ENCODE assay signal across 22 cellular contexts in genomic region chr15:62447742-62448141, GRCh38. TPM values are rescaled to one million over a fixed set of nuclear protein-coding genes. Genes with fewer than 3 reads are reported as not detected.
A peak's percentile ranks its signal among the peaks of the same experiment; 100 is the strongest.
DNase-seq lines count a peak whose midpoint lies in the region; ATAC-seq and TF ChIP-seq lines count a peak whose summit lies in the region.
"Had no signal": no experiment of that assay in that cellular context is flagged by ENCODE, and none has a peak within 500 bp of the region (broad histone marks: within the 10 kb centered on the region; RNA-seq: fewer than 3 reads in every experiment).

No MANE protein-coding gene starts in this region.

- ATAC-seq in IMR-90 (ENCODE audit: low read depth) (no peak), heart left ventricle (peak; percentile 66 to 82 (median 74)), lower lobe of right lung (peak; percentile 35 to 49), GM19324 (IDR thresholded peaks at IDR 0.05; ENCODE audit: low FRiP score, unreplicated experiment) (no peak)
- no peak for ATAC-seq in naive thymus-derived CD4-positive, alpha-beta T cell
- ATAC-seq: HCT116 had no signal

- peaks cover 0 to 6% (median 2%) of the 10 kb centered on the region in 5 donors for H3K27me3 Mint-ChIP-seq in naive thymus-derived CD4-positive, alpha-beta T cell

- 0 out of 3 replicates have a peak overlapping the region, but pooled peaks have one; percentile 9 for H2BK15ac ChIP-seq in IMR-90 (ENCODE audit: low read depth, low read length)

- H3K27me3 ChIP-seq in IMR-90 (ENCODE audit: control insufficient read depth, insufficient read depth, low read length): no peaks in the 10 kb centered on the region
- no peaks in the 10 kb centered on the region for H3K27me3 ChIP-seq in heart left ventricle
- H3K27me3 ChIP-seq in lower lobe of right lung (ENCODE audit: low read depth): no peaks in the 10 kb centered on the region
- H3K27me3 ChIP-seq in skeletal muscle tissue (ENCODE audit: control insufficient read depth in 3 of 3, insufficient read depth in 3 of 3, low read length in 3 of 3): no peaks in the 10 kb centered on the region
- no peaks in the 10 kb centered on the region for H3K27me3 ChIP-seq in naive thymus-derived CD4-positive, alpha-beta T cell (ENCODE audit: control insufficient read depth in 2 of 2, insufficient read depth in 2 of 2, low read length in 2 of 2)
- H3K27me3 ChIP-seq: SJSA1 had no signal

- no peak overlapping the region for H4K91ac ChIP-seq in IMR-90 (ENCODE audit: insufficient read depth, low read depth, low read length)

- 0 out of 2 replicates have a peak overlapping the region, but pooled peaks have one; percentile 2 for H2BK120ac ChIP-seq in IMR-90 (ENCODE audit: low read depth, low read length)

- intact Hi-C loops in IMR-90 (cut with micrococcal nuclease) (no loop called here), heart left ventricle (cut with DNase I) (no loop called here), lower lobe of right lung (cut with DNase I) (no loop called here)
- intact Hi-C loops in naive thymus-derived CD4-positive, alpha-beta T cell (cut with micrococcal nuclease): no loop called here

- CTCF ChIA-PET in IMR-90 (lab: Yijun Ruan, JAX): no interaction called here
- CTCF ChIA-PET in naive thymus-derived CD4-positive, alpha-beta T cell (lab: Charles Lee): no interaction called here

- H3K4me1 ChIP-seq in IMR-90 (ENCODE audit: control insufficient read depth, insufficient read depth, low read length) (peaks cover 18% of the 10 kb centered on the region), heart left ventricle (peaks cover 0 to 34% (median 18%) of the 10 kb centered on the region in 12 donors), lower lobe of right lung (peaks cover 9% of the 10 kb centered on the region), skeletal muscle tissue (ENCODE audit: control insufficient read depth in 3 of 3, insufficient read depth in 3 of 3, low read length in 3 of 3) (peaks cover 20 to 63% (median 34%) of the 10 kb centered on the region in 3 donors)
- H3K4me1 ChIP-seq in naive thymus-derived CD4-positive, alpha-beta T cell (ENCODE audit: control insufficient read depth in 2 of 2, insufficient read depth in 2 of 2, low read length in 2 of 2): no peaks in the 10 kb centered on the region

- no peaks in the 10 kb centered on the region for H3K36me3 Mint-ChIP-seq in naive thymus-derived CD4-positive, alpha-beta T cell

- no TSS peak for BruUV-seq in IMR-90 (replicated peaks; lab: Mats Ljungman, UMichigan)

- no peak overlapping the region for H2AK9ac ChIP-seq in IMR-90 (replicated peaks; ENCODE audit: low read depth, low read length, poor library complexity)

- H3K27ac ChIP-seq in IMR-90 (ENCODE audit: insufficient read depth, low read length) (no peak overlapping the region), heart left ventricle (peak overlapping the region in 1 of 12 donors; percentile 9), lower lobe of right lung (no peak overlapping the region), skeletal muscle tissue (ENCODE audit: low read depth, low read length) (peak overlapping the region; percentile 33)
- H3K27ac ChIP-seq in naive thymus-derived CD4-positive, alpha-beta T cell (ENCODE audit: low read depth, low read length): no peak overlapping the region
- H3K27ac ChIP-seq: GM23248, SJSA1 had no signal

- H3K4ac ChIP-seq in IMR-90 (ENCODE audit: low read depth, low read length): no peak overlapping the region

- H3K9me3 Mint-ChIP-seq in naive thymus-derived CD4-positive, alpha-beta T cell: no peaks in the 10 kb centered on the region

- H3K18ac ChIP-seq in IMR-90 (ENCODE audit: low read depth, low read length): no peak overlapping the region

- no peak overlapping the region for H3K4me2 ChIP-seq in IMR-90 (ENCODE audit: low read depth, low read length)

- peak overlapping the region; percentile 49; the same call in 1 of the 2 replicates for H2AK5ac ChIP-seq in IMR-90 (ENCODE audit: low read depth, low read length)

- H3K56ac ChIP-seq in IMR-90 (ENCODE audit: extremely low read depth, insufficient read depth, low read length): no peak overlapping the region

- H4K8ac ChIP-seq in IMR-90 (ENCODE audit: low read depth in 2 of 2, low read length in 2 of 2): no peak overlapping the region

- H3K23ac ChIP-seq in IMR-90 (ENCODE audit: low read depth, low read length): no peak overlapping the region

- H3K9me3 ChIP-seq in IMR-90 (ENCODE audit: control insufficient read depth, insufficient read depth, low read length) (no peaks in the 10 kb centered on the region), heart left ventricle (no peaks in the 10 kb centered on the region), lower lobe of right lung (no peaks in the 10 kb centered on the region), skeletal muscle tissue (ENCODE audit: control insufficient read depth in 3 of 3, low read length in 3 of 3) (no peaks in the 10 kb centered on the region)
- no peaks in the 10 kb centered on the region for H3K9me3 ChIP-seq in naive thymus-derived CD4-positive, alpha-beta T cell (ENCODE audit: control insufficient read depth in 2 of 3, low read length in 3 of 3)
- H3K9me3 ChIP-seq: Caco-2, SJSA1 had no signal

- H3K36me3 ChIP-seq in IMR-90 (ENCODE audit: control insufficient read depth, insufficient read depth, low read length) (no peaks in the 10 kb centered on the region), heart left ventricle (no peaks in the 10 kb centered on the region), lower lobe of right lung (no peaks in the 10 kb centered on the region), skeletal muscle tissue (ENCODE audit: control insufficient read depth in 3 of 3, insufficient read depth in 3 of 3, low read length in 3 of 3) (no peaks in the 10 kb centered on the region)
- no peaks in the 10 kb centered on the region for H3K36me3 ChIP-seq in naive thymus-derived CD4-positive, alpha-beta T cell (ENCODE audit: control insufficient read depth in 2 of 3, insufficient read depth in 3 of 3, low read length in 3 of 3)
- H3K36me3 ChIP-seq: SJSA1 had no signal

- H2AFZ ChIP-seq in IMR-90 (replicated peaks; ENCODE audit: low read length, poor library complexity): no peak overlapping the region
- H2AFZ ChIP-seq: GM23248 had no signal

- no peak overlapping the region for H3K4me3 ChIP-seq in IMR-90 (ENCODE audit: insufficient read depth, low read depth, low read length)
- H3K4me3 ChIP-seq in heart left ventricle: no peak overlapping the region
- H3K4me3 ChIP-seq in lower lobe of right lung: no peak overlapping the region
- no peak overlapping the region for H3K4me3 ChIP-seq in skeletal muscle tissue (ENCODE audit: low read length in 3 of 3)
- H3K4me3 ChIP-seq in naive thymus-derived CD4-positive, alpha-beta T cell (ENCODE audit: low read length): no peak overlapping the region
- H3K4me3 ChIP-seq: GM23248, SJSA1 had no signal

- no peak for TF ChIP-seq RAD21 in IMR-90 (IDR thresholded peaks at IDR 0.05; ENCODE audit: low read length)

- dilution Hi-C loops in IMR-90 (cut with HindIII; ENCODE audit: low sequenced_read_pairs, unreplicated experiment): no loop called here

- WGBS in IMR-90 (ENCODE audit: extremely low coverage in 2 of 2, insufficient read length in 1 of 2), 2 experiments: 86% methylated on average over 4 of the region's 7 CpGs; no CpG with 5 or more reads in 1 of the 2 experiments
- WGBS in heart left ventricle, 4 donors: 46 to 70% (median 63%) methylated on average over 7 of the region's 7 CpGs

- DNase-seq in IMR-90 (no peak), heart left ventricle (peak in 2 of 5 donors; percentile 39 to 44), lower lobe of right lung (no peak), AG08396 (ENCODE audit: low spot score) (no peak), GM13976 (ENCODE audit: low spot score) (no peak)
- DNase-seq in naive thymus-derived CD4-positive, alpha-beta T cell: no peak
- DNase-seq: AML-193, Caco-2, EL, KG1, NCI-H1417 treated with DMSO at 0.1 percent for 48 hours, NCI-H1930, NCI-H2171, NCI-H446 treated with DMSO at 0.1 percent for 48 hours, NCI-H748 treated with DMSO at 0.1 percent for 48 hours, OCI-M1, RPMI8226 had no signal

- in situ Hi-C loops in IMR-90 (cut with MboI; ENCODE audit: low sequenced_read_pairs) (no loop called here), GM13976 (cut with MboI; ENCODE audit: low sequenced_read_pairs, unreplicated experiment) (no loop called here)

- no peak overlapping the region for H2BK20ac ChIP-seq in IMR-90 (ENCODE audit: low read depth, low read length)

- peak overlapping the region in 1 of 9 donors; percentile 46 for H3K27ac Mint-ChIP-seq in naive thymus-derived CD4-positive, alpha-beta T cell

- peaks cover 25% of the 10 kb centered on the region for H3K9me1 ChIP-seq in IMR-90 (ENCODE audit: insufficient read depth, low read length)

- H3K79me1 ChIP-seq in IMR-90 (ENCODE audit: low read depth in 1 of 2, low read length in 2 of 2): peaks cover 5 to 50% of the 10 kb centered on the region in 2 experiments; a peak in 3 of 4 replicates

- POLR2A ChIA-PET in IMR-90 (lab: Charles Lee; ENCODE audit: unreplicated experiment): no interaction called here
- POLR2A ChIA-PET in naive thymus-derived CD4-positive, alpha-beta T cell (lab: Charles Lee): no interaction called here

- TF ChIP-seq POLR2A in IMR-90 (IDR thresholded peaks at IDR 0.05; ENCODE audit: low read depth, low read length): no peak
- TF ChIP-seq POLR2A in heart left ventricle (IDR thresholded peaks at IDR 0.05): no peak

- TF ChIP-seq CTCF in IMR-90 (conservative IDR thresholded peaks at IDR 0.05; ENCODE audit: low read depth, low read length): no peak
- no peak for TF ChIP-seq CTCF in heart left ventricle (IDR thresholded peaks at IDR 0.05)
- TF ChIP-seq CTCF in lower lobe of right lung (IDR thresholded peaks at IDR 0.05): no peak
- no peak for TF ChIP-seq CTCF in GM13976 (IDR thresholded peaks at IDR 0.05; ENCODE audit: borderline replicate concordance, control extremely low read depth, extremely low read depth, insufficient read depth, missing control alignments)

- H3K4me3 Mint-ChIP-seq in naive thymus-derived CD4-positive, alpha-beta T cell: no peak overlapping the region

- no peak overlapping the region for H2BK5ac ChIP-seq in IMR-90 (ENCODE audit: low read depth, low read length, poor library complexity, severe bottlenecking)

- H3K4me1 Mint-ChIP-seq in naive thymus-derived CD4-positive, alpha-beta T cell: no peaks in the 10 kb centered on the region

- H4K5ac ChIP-seq in IMR-90 (ENCODE audit: low read depth, low read length): no peak overlapping the region; the same call in 1 of the 2 replicates

- H3K9ac ChIP-seq in IMR-90 (ENCODE audit: low read depth, low read length) (no peak overlapping the region), skeletal muscle tissue (ENCODE audit: low read depth in 1 of 3, low read length in 3 of 3) (no peak overlapping the region)
- H3K9ac ChIP-seq: GM23248 had no signal

- 0 out of 2 replicates have a peak overlapping the region, but pooled peaks have one; percentile 43 for H3K14ac ChIP-seq in IMR-90 (replicated peaks; ENCODE audit: low read depth, low read length)

- peaks cover 6% of the 10 kb centered on the region for H4K20me1 ChIP-seq in IMR-90 (ENCODE audit: insufficient read depth, low read length)

RNA-seq across cellular contexts. Expression of gene TLN2, which starts 57.4 kb away (rescaled TPM):
- total RNA-seq in IMR-90 (2012; rRNA removed): 15.6 and 16.1 TPM in 2 replicates
- 5.6 and 5.9 TPM in 2 replicates for polyA plus RNA-seq in IMR-90 (2012; rRNA removed)
- polyA plus RNA-seq in IMR-90 (2012; cell fraction: cytosol; rRNA removed): 4.3 and 4.4 TPM in 2 replicates
- 9.0 and 9.6 TPM in 2 replicates for polyA plus RNA-seq in IMR-90 (2012; cell fraction: nucleus; rRNA removed; ENCODE audit: low replicate concordance)
- total RNA-seq in heart left ventricle: 10 to 100 TPM; 24.5 to 60.9 (median 52.3) TPM
- 10 to 100 TPM in 1 of 2 donors, 1 to 10 TPM in 1; 8.9 to 41.5 TPM for polyA plus RNA-seq in heart left ventricle
- total RNA-seq in lower lobe of right lung: 7.2 TPM
- total RNA-seq in skeletal muscle tissue: 89.2 TPM
- total RNA-seq in naive thymus-derived CD4-positive, alpha-beta T cell: 1 to 10 TPM in 1 of 5 experiments, under 1 TPM in 4; 0.53 to 1.6 (median 0.79) TPM
- not detected for polyA plus RNA-seq in naive thymus-derived CD4-positive, alpha-beta T cell

Comparison
In these comparisons a context has a peak if more than half of its experiments do, and no peak if none do; other contexts are left out.
1. ATAC-seq: peak in heart left ventricle (4 of 4) and lower lobe of right lung (2 of 2); none in IMR-90 (single experiment), naive thymus-derived CD4-positive, alpha-beta T cell (single experiment) and GM19324 (single experiment).